ENCODE assay signal across 18 cellular contexts in genomic region chr10:78515873-78516153, GRCh38.
DNase-seq lines count a peak whose midpoint lies in the region; ATAC-seq lines count a peak whose summit lies in the region.
"Had no signal": no experiment of that assay in that cellular context is flagged by ENCODE, and none has a peak within 500 bp of the region (broad histone marks: within the 10 kb centered on the region; RNA-seq: fewer than 3 reads in every experiment).

No MANE protein-coding gene starts in this region.

- H3K4me3 ChIP-seq in muscle layer of colon (ENCODE audit: low read depth in 1 of 2, low read length in 2 of 2) (no peak overlapping the region), stomach smooth muscle (ENCODE audit: low read length in 2 of 2) (no peak overlapping the region)
- H3K4me3 ChIP-seq: MG63, SJSA1 had no signal

- peaks cover 2% of the 10 kb centered on the region for H3K27me3 Mint-ChIP-seq in activated CD8-positive, alpha-beta T cell treated with anti-CD3 and anti-CD28 coated beads, Interleukin-2, amount 10 ng/mL, durations not matched to agents 7 days and 5 days (ENCODE audit: low read depth)

- no peak for DNase-seq in epithelial cell of prostate (ENCODE audit: low read depth, low spot score)
- no peak for DNase-seq in activated CD8-positive, alpha-beta T cell treated with anti-CD3 and anti-CD28 coated beads, Interleukin-2, amount 10 ng/mL, durations not matched to agents 7 days and 5 days
- DNase-seq in left colon, result no peak
- DNase-seq in stimulated activated naive CD4-positive, alpha-beta T cell (lab: John Stamatoyannopoulos, UW), result no peak
- DNase-seq: Caco-2; CD4-positive, alpha-beta memory T cell; HCEC 1CT; KG1; MG63; NCI-H1105 treated with DMSO at 0.1 percent for 48 hours; NCI-H2029 treated with DMSO at 0.1 percent for 48 hours; NCI-H526; NCI-H82; NK-92 treated with Interleukin-12 subunit alpha and Interleukin-12 subunit beta, amount 100 ng/mL, for 24 hours had no signal

- H3K9me3 ChIP-seq in muscle layer of colon (ENCODE audit: low read length) (no peaks in the 10 kb centered on the region), stomach smooth muscle (ENCODE audit: control insufficient read depth in 2 of 2, low read length in 2 of 2) (no peaks in the 10 kb centered on the region)
- H3K9me3 ChIP-seq: Caco-2, MG63, SJSA1 had no signal

- no peaks in the 10 kb centered on the region for H3K9me3 Mint-ChIP-seq in activated CD8-positive, alpha-beta T cell treated with anti-CD3 and anti-CD28 coated beads, Interleukin-2, amount 10 ng/mL, durations not matched to agents 7 days and 5 days (ENCODE audit: insufficient read depth)
- H3K9me3 Mint-ChIP-seq: CD4-positive, alpha-beta memory T cell had no signal

- H3K27ac ChIP-seq in epithelial cell of prostate (peak overlapping the region; percentile 19), muscle layer of colon (ENCODE audit: low read depth, low read length) (peak overlapping the region; percentile 55), stomach smooth muscle (ENCODE audit: low read length) (peak overlapping the region; percentile 49)
- H3K27ac ChIP-seq: SJSA1 had no signal

- no peak overlapping the region for H3K27ac Mint-ChIP-seq in activated CD8-positive, alpha-beta T cell treated with anti-CD3 and anti-CD28 coated beads, Interleukin-2, amount 10 ng/mL, durations not matched to agents 7 days and 5 days
- H3K27ac Mint-ChIP-seq: CD4-positive, alpha-beta memory T cell had no signal

- no peaks in the 10 kb centered on the region for H3K36me3 Mint-ChIP-seq in activated CD8-positive, alpha-beta T cell treated with anti-CD3 and anti-CD28 coated beads, Interleukin-2, amount 10 ng/mL, durations not matched to agents 7 days and 5 days (ENCODE audit: low read depth)
- H3K36me3 Mint-ChIP-seq: CD4-positive, alpha-beta memory T cell had no signal

- no peak overlapping the region for H3K9ac ChIP-seq in muscle layer of colon (ENCODE audit: low read length)
- no peak overlapping the region for H3K9ac ChIP-seq in stomach smooth muscle (ENCODE audit: low read length in 2 of 2)

- intact Hi-C loops in left colon (cut with DNase I, micrococcal nuclease), result no loop called here

- peaks cover 53% of the 10 kb centered on the region for H3K4me1 ChIP-seq in muscle layer of colon (ENCODE audit: insufficient read depth, low read length)
- peaks cover 55% of the 10 kb centered on the region for H3K4me1 ChIP-seq in stomach smooth muscle (ENCODE audit: control insufficient read depth, insufficient read depth, low read length)
- H3K4me1 ChIP-seq: Caco-2 had no signal

- ATAC-seq in activated CD8-positive, alpha-beta T cell treated with anti-CD3 and anti-CD28 coated beads, Interleukin-2, amount 10 ng/mL, durations not matched to agents 7 days and 5 days, result no peak
- ATAC-seq in left colon (no peak), GM18520 (IDR thresholded peaks at IDR 0.05; ENCODE audit: unreplicated experiment) (no peak)

- H3K36me3 ChIP-seq in muscle layer of colon (ENCODE audit: insufficient read depth, low read length) (no peaks in the 10 kb centered on the region), stomach smooth muscle (ENCODE audit: control insufficient read depth in 2 of 2, insufficient read depth in 2 of 2, low read length in 2 of 2) (no peaks in the 10 kb centered on the region)
- H3K36me3 ChIP-seq: MG63, SJSA1 had no signal

- CTCF ChIA-PET in activated CD8-positive, alpha-beta T cell treated with anti-CD3 and anti-CD28 coated beads, Interleukin-2, amount 10 ng/mL, durations not matched to agents 7 days and 5 days (lab: Charles Lee), result no interaction called here

- POLR2A ChIA-PET in activated CD8-positive, alpha-beta T cell treated with anti-CD3 and anti-CD28 coated beads, Interleukin-2, amount 10 ng/mL, durations not matched to agents 7 days and 5 days (lab: Charles Lee), result no interaction called here

- no peak overlapping the region for H3K4me3 Mint-ChIP-seq in activated CD8-positive, alpha-beta T cell treated with anti-CD3 and anti-CD28 coated beads, Interleukin-2, amount 10 ng/mL, durations not matched to agents 7 days and 5 days
- H3K4me3 Mint-ChIP-seq: CD4-positive, alpha-beta memory T cell had no signal

- peaks cover 4% of the 10 kb centered on the region for H3K4me1 Mint-ChIP-seq in activated CD8-positive, alpha-beta T cell treated with anti-CD3 and anti-CD28 coated beads, Interleukin-2, amount 10 ng/mL, durations not matched to agents 7 days and 5 days (ENCODE audit: low read depth)

- H3K27me3 ChIP-seq in muscle layer of colon (ENCODE audit: control insufficient read depth in 1 of 2, insufficient read depth in 2 of 2, low read length in 2 of 2), result no peaks in the 10 kb centered on the region
- no peaks in the 10 kb centered on the region for H3K27me3 ChIP-seq in stomach smooth muscle (ENCODE audit: control insufficient read depth in 1 of 2, insufficient read depth in 2 of 2, low read length in 2 of 2)
- H3K27me3 ChIP-seq: MG63, SJSA1 had no signal
